25 cellular contexts compared by ENCODE assay signal in genomic region chr1:61397915-61398314, GRCh38.
DNase-seq lines count a peak whose midpoint lies in the region; ATAC-seq and TF ChIP-seq lines count a peak whose summit lies in the region.
"Had no signal": no experiment of that assay in that cellular context is flagged by ENCODE, and none has a peak within 500 bp of the region (broad histone marks: within the 10 kb centered on the region; RNA-seq: fewer than 3 reads in every experiment).

No MANE protein-coding gene starts in this region.

- no peaks in the 10 kb centered on the region for H3K9me3 Mint-ChIP-seq in activated T-cell treated with anti-CD3 and anti-CD28 coated beads, Interleukin-2, amount 50 U/mL, for 72 hours
- H3K9me3 Mint-ChIP-seq in activated CD4-positive, alpha-beta T cell treated with anti-CD3 and anti-CD28 coated beads, Interleukin-2, amount 10 ng/mL, durations not matched to agents 24 days and 14 days = no peaks in the 10 kb centered on the region
- H3K9me3 Mint-ChIP-seq: activated naive CD4-positive, alpha-beta T cell treated with anti-CD3 and anti-CD28 coated beads for 36 hours; activated T-cell treated with anti-CD3 and anti-CD28 coated beads, Interleukin-2, amount 50 U/mL, for 4 hours; natural killer cell treated with Interleukin-12 subunit alpha and Interleukin-12 subunit beta and Interleukin-15 and Interleukin-18, amount 100 ng/mL, for 72 hours; stimulated activated memory B cell treated with anti-CD40 and anti-IgM and Interleukin-4, amounts not matched to agents 10 μg/mL and 1 μg/mL and 100 μg/mL, for 72 hours had no signal

- intact Hi-C loops in activated CD4-positive, alpha-beta T cell treated with anti-CD3 and anti-CD28 coated beads, Interleukin-2, amount 10 ng/mL, durations not matched to agents 24 days and 14 days (cut with micrococcal nuclease) = no loop called here

- no peak overlapping the region for H3K4me3 Mint-ChIP-seq in activated T-cell treated with anti-CD3 and anti-CD28 coated beads, Interleukin-2, amount 50 U/mL, for 72 hours
- H3K4me3 Mint-ChIP-seq in activated CD4-positive, alpha-beta T cell treated with anti-CD3 and anti-CD28 coated beads, Interleukin-2, amount 10 ng/mL, durations not matched to agents 24 days and 14 days = no peak overlapping the region
- H3K4me3 Mint-ChIP-seq: activated naive CD4-positive, alpha-beta T cell treated with anti-CD3 and anti-CD28 coated beads for 36 hours; activated T-cell treated with anti-CD3 and anti-CD28 coated beads, Interleukin-2, amount 50 U/mL, for 4 hours; B cell; natural killer cell treated with Interleukin-12 subunit alpha and Interleukin-12 subunit beta and Interleukin-15 and Interleukin-18, amount 100 ng/mL, for 72 hours; stimulated activated memory B cell treated with anti-CD40 and anti-IgM and Interleukin-4, amounts not matched to agents 10 μg/mL and 1 μg/mL and 100 μg/mL, for 72 hours had no signal

- no peak overlapping the region for H3K27ac Mint-ChIP-seq in activated T-cell treated with anti-CD3 and anti-CD28 coated beads, Interleukin-2, amount 50 U/mL, for 72 hours
- no peak overlapping the region for H3K27ac Mint-ChIP-seq in activated CD4-positive, alpha-beta T cell treated with anti-CD3 and anti-CD28 coated beads, Interleukin-2, amount 10 ng/mL, durations not matched to agents 24 days and 14 days
- H3K27ac Mint-ChIP-seq: activated naive CD4-positive, alpha-beta T cell treated with anti-CD3 and anti-CD28 coated beads for 36 hours; B cell; natural killer cell treated with Interleukin-12 subunit alpha and Interleukin-12 subunit beta and Interleukin-15 and Interleukin-18, amount 100 ng/mL, for 72 hours; stimulated activated memory B cell treated with anti-CD40 and anti-IgM and Interleukin-4, amounts not matched to agents 10 μg/mL and 1 μg/mL and 100 μg/mL, for 72 hours had no signal

- ATAC-seq in activated T-cell treated with anti-CD3 and anti-CD28 coated beads, Interleukin-2, amount 50 U/mL, for 72 hours (replicated peaks in 1 of 2) = no peak
- ATAC-seq: activated T-cell treated with anti-CD3 and anti-CD28 coated beads, Interleukin-2, amount 50 U/mL, for 4 hours; GM12878; natural killer cell treated with Interleukin-12 subunit alpha and Interleukin-12 subunit beta and Interleukin-15 and Interleukin-18, amount 100 ng/mL, for 72 hours; stimulated activated memory B cell treated with anti-CD40 and anti-IgM and Interleukin-4, amounts not matched to agents 10 μg/mL and 1 μg/mL and 100 μg/mL, for 72 hours had no signal

- no peaks in the 10 kb centered on the region for H3K27me3 Mint-ChIP-seq in activated T-cell treated with anti-CD3 and anti-CD28 coated beads, Interleukin-2, amount 50 U/mL, for 72 hours (ENCODE audit: low read depth)
- peaks cover 2% of the 10 kb centered on the region for H3K27me3 Mint-ChIP-seq in activated CD4-positive, alpha-beta T cell treated with anti-CD3 and anti-CD28 coated beads, Interleukin-2, amount 10 ng/mL, durations not matched to agents 24 days and 14 days

- DNase-seq in Daoy (ENCODE audit: low read depth) = peak; percentile 15
- peak; percentile 97 for DNase-seq in astrocyte of the cerebellum (ENCODE audit: low read depth)
- peak; percentile 89 for DNase-seq in iris pigment epithelial cell (ENCODE audit: low read depth)
- peak; percentile 15 for DNase-seq in skeletal muscle cell (ENCODE audit: low read depth)
- DNase-seq in EL = no peak
- no peak for DNase-seq in NCI-H2029 (lab: John Stamatoyannopoulos, UW)
- DNase-seq in activated T-cell treated with anti-CD3 and anti-CD28 coated beads, Interleukin-2, amount 50 U/mL, for 72 hours = no peak
- DNase-seq in activated CD4-positive, alpha-beta T cell treated with anti-CD3 and anti-CD28 coated beads, Interleukin-2, amount 10 ng/mL, durations not matched to agents 24 days and 14 days = no peak
- DNase-seq: activated naive CD4-positive, alpha-beta T cell treated with anti-CD3 and anti-CD28 coated beads for 36 hours; activated T-cell treated with anti-CD3 and anti-CD28 coated beads, Interleukin-2, amount 50 U/mL, for 4 hours; aorta; colonic mucosa; DMS53; left cardiac atrium; NCI-H1092; NCI-H2029 treated with DMSO at 0.1 percent for 48 hours; NCI-H446 treated with DMSO at 0.1 percent for 48 hours; SIG-M5; stimulated activated CD4-positive, alpha-beta T cell treated with anti-CD3 and anti-CD28 coated beads, Interleukin-2, amount 100 ng/mL, for 24 hours had no signal

- in situ Hi-C loops in astrocyte of the cerebellum (cut with HindIII; ENCODE audit: low sequenced_read_pairs) = no loop called here

- no peak for TF ChIP-seq CTCF in astrocyte of the cerebellum (IDR thresholded peaks at IDR 0.05; ENCODE audit: low read depth, low read length, missing control alignments)

- H3K4me3 ChIP-seq in astrocyte of the cerebellum (ENCODE audit: low read depth, low read length) (no peak overlapping the region), skeletal muscle cell (ENCODE audit: low read depth, low read length) (no peak overlapping the region)
- H3K4me3 ChIP-seq: colonic mucosa, GM12878, skin epidermis, tibial nerve had no signal

- H3K4me1 Mint-ChIP-seq in activated T-cell treated with anti-CD3 and anti-CD28 coated beads, Interleukin-2, amount 50 U/mL, for 72 hours (ENCODE audit: low read depth) = no peaks in the 10 kb centered on the region
- H3K4me1 Mint-ChIP-seq in activated CD4-positive, alpha-beta T cell treated with anti-CD3 and anti-CD28 coated beads, Interleukin-2, amount 10 ng/mL, durations not matched to agents 24 days and 14 days = no peaks in the 10 kb centered on the region
- H3K4me1 Mint-ChIP-seq: B cell; stimulated activated memory B cell treated with anti-CD40 and anti-IgM and Interleukin-4, amounts not matched to agents 10 μg/mL and 1 μg/mL and 100 μg/mL, for 72 hours had no signal

- no peaks in the 10 kb centered on the region for H3K36me3 Mint-ChIP-seq in activated T-cell treated with anti-CD3 and anti-CD28 coated beads, Interleukin-2, amount 50 U/mL, for 72 hours (ENCODE audit: insufficient read depth in 2 of 2)
- no peaks in the 10 kb centered on the region for H3K36me3 Mint-ChIP-seq in activated CD4-positive, alpha-beta T cell treated with anti-CD3 and anti-CD28 coated beads, Interleukin-2, amount 10 ng/mL, durations not matched to agents 24 days and 14 days (ENCODE audit: low read depth)
- H3K36me3 Mint-ChIP-seq: natural killer cell treated with Interleukin-12 subunit alpha and Interleukin-12 subunit beta and Interleukin-15 and Interleukin-18, amount 100 ng/mL, for 72 hours; stimulated activated memory B cell treated with anti-CD40 and anti-IgM and Interleukin-4, amounts not matched to agents 10 μg/mL and 1 μg/mL and 100 μg/mL, for 72 hours had no signal

Comparison
In these comparisons a context has a peak if more than half of its experiments do, and no peak if none do; other contexts are left out.
1. DNase-seq: peak in Daoy (single experiment), astrocyte of the cerebellum (single experiment), iris pigment epithelial cell (single experiment) and skeletal muscle cell (single experiment); none in EL (single experiment), NCI-H2029 (single experiment), activated T-cell treated with anti-CD3 and anti-CD28 coated beads, Interleukin-2, amount 50 U/mL, for 72 hours (0 of 2) and activated CD4-positive, alpha-beta T cell treated with anti-CD3 and anti-CD28 coated beads, Interleukin-2, amount 10 ng/mL, durations not matched to agents 24 days and 14 days (single experiment).